ENCODE assay signal across 18 cellular contexts in genomic region chr9:90523953-90524352, GRCh38.
"Had no signal": no experiment of that assay in that cellular context is flagged by ENCODE, and none has a peak within 500 bp of the region (broad histone marks: within the 10 kb centered on the region; RNA-seq: fewer than 3 reads in every experiment).

No MANE protein-coding gene starts in this region.

- H3K9me3 Mint-ChIP-seq: activated naive CD4-positive, alpha-beta T cell treated with anti-CD3 and anti-CD28 coated beads, Interleukin-2, amount 10 ng/mL, durations not matched to agents 7 days and 5 days; activated T-helper 17 cell treated with anti-CD3 and anti-CD28 coated beads, Interleukin-2, amount 50 U/mL, for 72 hours; natural killer cell treated with Interleukin-12 subunit alpha and Interleukin-12 subunit beta and Interleukin-15 and Interleukin-18, amount 100 ng/mL, for 72 hours had no signal

- H3K4me3 Mint-ChIP-seq: activated naive CD4-positive, alpha-beta T cell treated with anti-CD3 and anti-CD28 coated beads, Interleukin-2, amount 10 ng/mL, durations not matched to agents 7 days and 5 days; activated T-helper 17 cell treated with anti-CD3 and anti-CD28 coated beads, Interleukin-2, amount 50 U/mL, for 72 hours; memory B cell; natural killer cell treated with Interleukin-12 subunit alpha and Interleukin-12 subunit beta and Interleukin-15 and Interleukin-18, amount 100 ng/mL, for 72 hours had no signal

- H3K27ac Mint-ChIP-seq: activated naive CD4-positive, alpha-beta T cell treated with anti-CD3 and anti-CD28 coated beads, Interleukin-2, amount 10 ng/mL, durations not matched to agents 7 days and 5 days; activated T-helper 17 cell treated with anti-CD3 and anti-CD28 coated beads, Interleukin-2, amount 50 U/mL, for 72 hours; memory B cell; natural killer cell treated with Interleukin-12 subunit alpha and Interleukin-12 subunit beta and Interleukin-15 and Interleukin-18, amount 100 ng/mL, for 72 hours had no signal

- H3K36me3 Mint-ChIP-seq: activated naive CD4-positive, alpha-beta T cell treated with anti-CD3 and anti-CD28 coated beads, Interleukin-2, amount 10 ng/mL, durations not matched to agents 7 days and 5 days; memory B cell; natural killer cell treated with Interleukin-12 subunit alpha and Interleukin-12 subunit beta and Interleukin-15 and Interleukin-18, amount 100 ng/mL, for 72 hours had no signal

- H3K4me1 Mint-ChIP-seq: activated naive CD4-positive, alpha-beta T cell treated with anti-CD3 and anti-CD28 coated beads, Interleukin-2, amount 10 ng/mL, durations not matched to agents 7 days and 5 days; activated T-helper 17 cell treated with anti-CD3 and anti-CD28 coated beads, Interleukin-2, amount 50 U/mL, for 72 hours; memory B cell had no signal

- DNase-seq: activated CD4-positive, alpha-beta T cell treated with anti-CD3 and anti-CD28 coated beads for 48 hours; activated CD8-positive, alpha-beta memory T cell treated with anti-CD3 and anti-CD28 coated beads for 24 hours; activated naive CD4-positive, alpha-beta T cell treated with anti-CD3 and anti-CD28 coated beads, Interleukin-2, amount 10 ng/mL, durations not matched to agents 7 days and 5 days; cortex of kidney; effector memory CD4-positive, alpha-beta T cell; gastrocnemius medialis; heart right ventricle; islet precursor cell; left ventricle myocardium inferior; sigmoid colon; stimulated activated naive CD4-positive, alpha-beta T cell treated with Interleukin-2 at 50 U/mL for 16 hours; T-helper 9 cell; upper lobe of left lung had no signal

- H3K27ac ChIP-seq: cardiac muscle cell, gastrocnemius medialis, heart right ventricle, left ventricle myocardium inferior, prostate gland, sigmoid colon, upper lobe of left lung had no signal
